ENCODE assay signal across 1 cellular context in the genomic region with DNA sequence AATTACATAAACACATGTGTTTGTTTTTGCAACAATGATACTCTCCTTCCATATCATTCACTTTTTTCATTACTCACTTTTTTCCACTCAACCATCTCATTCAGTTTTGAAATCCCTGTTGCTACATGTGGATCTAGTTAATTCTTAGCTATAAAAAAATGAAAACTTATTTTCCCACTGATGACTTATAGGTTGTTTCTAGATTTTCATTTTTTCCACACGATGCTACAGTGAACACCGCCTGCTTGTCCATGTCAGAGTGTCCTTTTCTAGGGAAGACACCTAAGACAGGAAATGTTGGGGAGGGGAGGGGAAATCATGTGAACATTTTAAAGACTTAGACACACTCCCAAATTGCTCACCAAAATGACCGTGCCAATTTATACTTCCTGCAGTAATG.
TF ChIP-seq lines count a peak whose summit lies in the region.

No MANE protein-coding gene starts in this region.

TF ChIP-seq in HepG2, 621 proteins besides CTCF, POLR2A, EP300 and RAD21:
- TF ChIP-seq NCOR1 (IDR thresholded peaks at IDR 0.05; ENCODE audit: borderline replicate concordance, low read length) (no peak), TOPORS (CRISPR knock-in tag; IDR thresholded peaks at IDR 0.05) (no peak), CERS6 (CRISPR knock-in tag; IDR thresholded peaks at IDR 0.05) (no peak), MXD4 (CRISPR knock-in tag; IDR thresholded peaks at IDR 0.05) (no peak), ZMYM2 (CRISPR knock-in tag; IDR thresholded peaks at IDR 0.05) (no peak), ZFP62 (CRISPR knock-in tag; IDR thresholded peaks at IDR 0.05) (no peak), ZBTB3 (CRISPR knock-in tag; IDR thresholded peaks at IDR 0.05; ENCODE audit: borderline replicate concordance, low read depth) (no peak), ETV6 (CRISPR knock-in tag; conservative IDR thresholded peaks at IDR 0.05) (no peak), ZNF33A (CRISPR knock-in tag; IDR thresholded peaks at IDR 0.05; ENCODE audit: borderline replicate concordance) (no peak), ZNF101 (CRISPR knock-in tag; IDR thresholded peaks at IDR 0.05; ENCODE audit: borderline replicate concordance, low read depth) (no peak), PAWR (CRISPR knock-in tag; IDR thresholded peaks at IDR 0.05; ENCODE audit: borderline replicate concordance) (no peak), KLF6 (CRISPR knock-in tag; IDR thresholded peaks at IDR 0.05) (no peak), PPARG (CRISPR knock-in tag; conservative IDR thresholded peaks at IDR 0.05) (no peak), PAF1 (CRISPR knock-in tag; IDR thresholded peaks at IDR 0.05) (no peak), NFYB (CRISPR knock-in tag; IDR thresholded peaks at IDR 0.05) (no peak)
- TF ChIP-seq, protein P1, sequence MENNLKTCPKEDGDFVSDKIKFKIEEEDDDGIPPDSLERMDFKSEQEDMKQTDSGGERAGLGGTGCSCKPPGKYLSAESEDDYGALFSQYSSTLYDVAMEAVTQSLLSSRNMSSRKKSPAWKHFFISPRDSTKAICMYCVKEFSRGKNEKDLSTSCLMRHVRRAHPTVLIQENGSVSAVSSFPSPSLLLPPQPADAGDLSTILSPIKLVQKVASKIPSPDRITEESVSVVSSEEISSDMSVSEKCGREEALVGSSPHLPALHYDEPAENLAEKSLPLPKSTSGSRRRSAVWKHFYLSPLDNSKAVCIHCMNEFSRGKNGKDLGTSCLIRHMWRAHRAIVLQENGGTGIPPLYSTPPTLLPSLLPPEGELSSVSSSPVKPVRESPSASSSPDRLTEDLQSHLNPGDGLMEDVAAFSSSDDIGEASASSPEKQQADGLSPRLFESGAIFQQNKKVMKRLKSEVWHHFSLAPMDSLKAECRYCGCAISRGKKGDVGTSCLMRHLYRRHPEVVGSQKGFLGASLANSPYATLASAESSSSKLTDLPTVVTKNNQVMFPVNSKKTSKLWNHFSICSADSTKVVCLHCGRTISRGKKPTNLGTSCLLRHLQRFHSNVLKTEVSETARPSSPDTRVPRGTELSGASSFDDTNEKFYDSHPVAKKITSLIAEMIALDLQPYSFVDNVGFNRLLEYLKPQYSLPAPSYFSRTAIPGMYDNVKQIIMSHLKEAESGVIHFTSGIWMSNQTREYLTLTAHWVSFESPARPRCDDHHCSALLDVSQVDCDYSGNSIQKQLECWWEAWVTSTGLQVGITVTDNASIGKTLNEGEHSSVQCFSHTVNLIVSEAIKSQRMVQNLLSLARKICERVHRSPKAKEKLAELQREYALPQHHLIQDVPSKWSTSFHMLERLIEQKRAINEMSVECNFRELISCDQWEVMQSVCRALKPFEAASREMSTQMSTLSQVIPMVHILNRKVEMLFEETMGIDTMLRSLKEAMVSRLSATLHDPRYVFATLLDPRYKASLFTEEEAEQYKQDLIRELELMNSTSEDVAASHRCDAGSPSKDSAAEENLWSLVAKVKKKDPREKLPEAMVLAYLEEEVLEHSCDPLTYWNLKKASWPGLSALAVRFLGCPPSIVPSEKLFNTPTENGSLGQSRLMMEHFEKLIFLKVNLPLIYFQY (CRISPR knock-in tag; IDR thresholded peaks at IDR 0.05; ENCODE audit: borderline replicate concordance) = no peak
